ENCODE assay signal across 1 cellular context in the genomic region with DNA sequence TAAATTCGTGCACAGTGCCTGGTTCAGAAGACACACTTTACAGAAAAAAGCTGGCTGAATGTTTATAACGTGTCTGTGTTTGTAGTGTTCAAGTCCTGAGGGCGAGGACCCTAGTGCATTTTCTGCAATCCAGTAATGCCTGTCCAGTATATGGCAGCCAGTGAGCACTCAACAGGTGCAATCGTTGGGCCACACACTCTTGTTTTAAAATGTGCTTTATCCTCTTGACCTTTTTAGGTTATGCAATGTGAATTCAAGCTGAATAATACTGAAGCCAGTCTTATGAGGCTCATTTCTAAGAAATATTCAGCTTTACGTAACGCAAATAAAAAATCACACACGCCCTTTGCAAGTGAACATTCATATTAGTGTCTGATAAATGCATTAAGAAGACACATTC.
TF ChIP-seq lines count a peak whose summit lies in the region.

No MANE protein-coding gene starts in this region.

TF ChIP-seq in WTC11, 78 proteins besides CTCF, POLR2A, EP300 and RAD21 (continued from another document):
- TF ChIP-seq, protein P1, sequence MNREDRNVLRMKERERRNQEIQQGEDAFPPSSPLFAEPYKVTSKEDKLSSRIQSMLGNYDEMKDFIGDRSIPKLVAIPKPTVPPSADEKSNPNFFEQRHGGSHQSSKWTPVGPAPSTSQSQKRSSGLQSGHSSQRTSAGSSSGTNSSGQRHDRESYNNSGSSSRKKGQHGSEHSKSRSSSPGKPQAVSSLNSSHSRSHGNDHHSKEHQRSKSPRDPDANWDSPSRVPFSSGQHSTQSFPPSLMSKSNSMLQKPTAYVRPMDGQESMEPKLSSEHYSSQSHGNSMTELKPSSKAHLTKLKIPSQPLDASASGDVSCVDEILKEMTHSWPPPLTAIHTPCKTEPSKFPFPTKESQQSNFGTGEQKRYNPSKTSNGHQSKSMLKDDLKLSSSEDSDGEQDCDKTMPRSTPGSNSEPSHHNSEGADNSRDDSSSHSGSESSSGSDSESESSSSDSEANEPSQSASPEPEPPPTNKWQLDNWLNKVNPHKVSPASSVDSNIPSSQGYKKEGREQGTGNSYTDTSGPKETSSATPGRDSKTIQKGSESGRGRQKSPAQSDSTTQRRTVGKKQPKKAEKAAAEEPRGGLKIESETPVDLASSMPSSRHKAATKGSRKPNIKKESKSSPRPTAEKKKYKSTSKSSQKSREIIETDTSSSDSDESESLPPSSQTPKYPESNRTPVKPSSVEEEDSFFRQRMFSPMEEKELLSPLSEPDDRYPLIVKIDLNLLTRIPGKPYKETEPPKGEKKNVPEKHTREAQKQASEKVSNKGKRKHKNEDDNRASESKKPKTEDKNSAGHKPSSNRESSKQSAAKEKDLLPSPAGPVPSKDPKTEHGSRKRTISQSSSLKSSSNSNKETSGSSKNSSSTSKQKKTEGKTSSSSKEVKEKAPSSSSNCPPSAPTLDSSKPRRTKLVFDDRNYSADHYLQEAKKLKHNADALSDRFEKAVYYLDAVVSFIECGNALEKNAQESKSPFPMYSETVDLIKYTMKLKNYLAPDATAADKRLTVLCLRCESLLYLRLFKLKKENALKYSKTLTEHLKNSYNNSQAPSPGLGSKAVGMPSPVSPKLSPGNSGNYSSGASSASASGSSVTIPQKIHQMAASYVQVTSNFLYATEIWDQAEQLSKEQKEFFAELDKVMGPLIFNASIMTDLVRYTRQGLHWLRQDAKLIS (CRISPR knock-in tag; IDR thresholded peaks at IDR 0.05; ENCODE audit: borderline replicate concordance), result no peak
- TF ChIP-seq, protein P2, sequence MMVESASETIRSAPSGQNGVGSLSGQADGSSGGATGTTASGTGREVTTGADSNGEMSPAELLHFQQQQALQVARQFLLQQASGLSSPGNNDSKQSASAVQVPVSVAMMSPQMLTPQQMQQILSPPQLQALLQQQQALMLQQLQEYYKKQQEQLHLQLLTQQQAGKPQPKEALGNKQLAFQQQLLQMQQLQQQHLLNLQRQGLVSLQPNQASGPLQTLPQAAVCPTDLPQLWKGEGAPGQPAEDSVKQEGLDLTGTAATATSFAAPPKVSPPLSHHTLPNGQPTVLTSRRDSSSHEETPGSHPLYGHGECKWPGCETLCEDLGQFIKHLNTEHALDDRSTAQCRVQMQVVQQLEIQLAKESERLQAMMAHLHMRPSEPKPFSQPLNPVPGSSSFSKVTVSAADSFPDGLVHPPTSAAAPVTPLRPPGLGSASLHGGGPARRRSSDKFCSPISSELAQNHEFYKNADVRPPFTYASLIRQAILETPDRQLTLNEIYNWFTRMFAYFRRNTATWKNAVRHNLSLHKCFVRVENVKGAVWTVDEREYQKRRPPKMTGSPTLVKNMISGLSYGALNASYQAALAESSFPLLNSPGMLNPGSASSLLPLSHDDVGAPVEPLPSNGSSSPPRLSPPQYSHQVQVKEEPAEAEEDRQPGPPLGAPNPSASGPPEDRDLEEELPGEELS (CRISPR knock-in tag; IDR thresholded peaks at IDR 0.05), result no peak
- TF ChIP-seq, protein P3, sequence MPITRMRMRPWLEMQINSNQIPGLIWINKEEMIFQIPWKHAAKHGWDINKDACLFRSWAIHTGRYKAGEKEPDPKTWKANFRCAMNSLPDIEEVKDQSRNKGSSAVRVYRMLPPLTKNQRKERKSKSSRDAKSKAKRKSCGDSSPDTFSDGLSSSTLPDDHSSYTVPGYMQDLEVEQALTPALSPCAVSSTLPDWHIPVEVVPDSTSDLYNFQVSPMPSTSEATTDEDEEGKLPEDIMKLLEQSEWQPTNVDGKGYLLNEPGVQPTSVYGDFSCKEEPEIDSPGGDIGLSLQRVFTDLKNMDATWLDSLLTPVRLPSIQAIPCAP (CRISPR knock-in tag; IDR thresholded peaks at IDR 0.05), result no peak
